In the genomic region with DNA sequence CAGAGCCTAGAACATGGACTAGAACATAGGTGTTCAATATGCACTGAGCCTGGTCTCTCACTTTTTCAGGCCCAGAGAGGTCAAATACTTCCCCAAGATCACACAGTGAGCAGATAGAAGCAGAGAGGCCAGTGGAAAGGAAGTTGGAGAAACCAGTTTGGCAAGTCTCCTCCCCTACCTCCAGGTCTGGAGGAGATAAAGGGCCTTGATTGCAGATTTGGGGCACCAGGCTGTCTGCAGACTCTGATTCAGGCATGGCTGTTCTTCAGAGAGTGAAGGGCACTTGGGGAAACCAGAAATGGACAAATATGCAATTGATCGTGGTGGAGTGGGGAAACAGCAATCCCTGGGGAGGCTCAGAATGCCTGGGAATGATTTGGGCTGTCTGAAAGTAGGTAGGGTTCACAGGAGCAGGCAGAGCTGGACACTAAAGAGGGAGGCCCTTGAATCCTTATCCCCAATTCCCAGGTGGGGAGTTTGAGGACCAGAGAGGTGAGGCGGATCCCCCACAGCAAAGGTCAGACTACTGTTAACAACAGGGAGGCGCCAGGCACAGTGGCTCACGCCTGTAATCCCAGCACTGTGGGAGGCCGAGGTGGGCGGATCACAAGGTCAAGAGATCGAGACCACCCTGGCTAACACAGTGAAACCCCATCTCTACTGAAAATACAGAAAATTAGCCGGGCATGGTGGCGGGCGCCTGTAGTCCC, we compare ENCODE assay signal across 9 cellular contexts. TPM values are rescaled to one million over a fixed set of nuclear protein-coding genes. Genes with fewer than 3 reads are reported as not detected.
DNase-seq lines count a peak whose midpoint lies in the region; ATAC-seq and TF ChIP-seq lines count a peak whose summit lies in the region.
"Had no signal": no experiment of that assay in that cellular context is flagged by ENCODE, and none has a peak within 500 bp of the region (broad histone marks: within the 10 kb centered on the region; RNA-seq: fewer than 3 reads in every experiment).

No MANE protein-coding gene starts in this region.

- no peaks in the 10 kb centered on the region for H3K9me3 ChIP-seq in CD4-positive, CD25-positive, alpha-beta regulatory T cell (ENCODE audit: control insufficient read depth in 2 of 2, low read length in 2 of 2)
- no peaks in the 10 kb centered on the region for H3K9me3 ChIP-seq in MG63

- no peak for DNase-seq in CD4-positive, CD25-positive, alpha-beta regulatory T cell
- no peak for DNase-seq in MG63
- no peak for DNase-seq in choroid plexus epithelial cell (ENCODE audit: low read depth)
- DNase-seq in natural killer cell treated with Interleukin-12 subunit alpha and Interleukin-12 subunit beta and Interleukin-15 and Interleukin-18, amount 100 ng/mL, for 72 hours (ENCODE audit: low spot score): no peak
- DNase-seq in GM13976 (ENCODE audit: low spot score): no peak
- DNase-seq in SKM-1 (lab: John Stamatoyannopoulos, UW; ENCODE audit: unreplicated experiment): no peak
- no peak for DNase-seq in NCI-H446 treated with DMSO at 0.1 percent for 48 hours (lab: John Stamatoyannopoulos, UW)
- DNase-seq: WERI-Rb-1 had no signal

- H3K36me3 ChIP-seq in CD4-positive, CD25-positive, alpha-beta regulatory T cell (ENCODE audit: control insufficient read depth, insufficient read depth, low read length): peaks cover 7% of the 10 kb centered on the region
- H3K36me3 ChIP-seq in MG63: peaks cover 68% of the 10 kb centered on the region

- peaks cover 8% of the 10 kb centered on the region for H3K36me3 Mint-ChIP-seq in CD4-positive, CD25-positive, alpha-beta regulatory T cell
- H3K36me3 Mint-ChIP-seq in natural killer cell treated with Interleukin-12 subunit alpha and Interleukin-12 subunit beta and Interleukin-15 and Interleukin-18, amount 100 ng/mL, for 72 hours: no peaks in the 10 kb centered on the region

- no peak for ATAC-seq in CD4-positive, CD25-positive, alpha-beta regulatory T cell (ENCODE audit: low read depth in 2 of 2)
- no peak for ATAC-seq in natural killer cell treated with Interleukin-12 subunit alpha and Interleukin-12 subunit beta and Interleukin-15 and Interleukin-18, amount 100 ng/mL, for 72 hours
- ATAC-seq in GM21390 (IDR thresholded peaks at IDR 0.05; ENCODE audit: unreplicated experiment): no peak

- no peak for TF ChIP-seq CTCF in choroid plexus epithelial cell (conservative IDR thresholded peaks at IDR 0.05; ENCODE audit: low read depth, low read length)
- no peak for TF ChIP-seq CTCF in GM13976 (IDR thresholded peaks at IDR 0.05; ENCODE audit: borderline replicate concordance, control extremely low read depth, extremely low read depth, insufficient read depth, missing control alignments)

- H3K27ac ChIP-seq in CD4-positive, CD25-positive, alpha-beta regulatory T cell (ENCODE audit: insufficient read depth, low read length, poor library complexity, severe bottlenecking): peak overlapping the region; percentile 18
- H3K27ac ChIP-seq: WERI-Rb-1 had no signal

- peaks cover 11 to 72% (median 58%) of the 10 kb centered on the region in 4 donors for H3K4me1 Mint-ChIP-seq in CD4-positive, CD25-positive, alpha-beta regulatory T cell
- peaks cover 60 to 69% of the 10 kb centered on the region in 2 donors for H3K4me1 Mint-ChIP-seq in natural killer cell treated with Interleukin-12 subunit alpha and Interleukin-12 subunit beta and Interleukin-15 and Interleukin-18, amount 100 ng/mL, for 72 hours (ENCODE audit: low read depth in 2 of 2)

- peak overlapping the region; percentile 89 to 96 (median 92) for H3K4me3 Mint-ChIP-seq in CD4-positive, CD25-positive, alpha-beta regulatory T cell
- peak overlapping the region; percentile 91 for H3K4me3 Mint-ChIP-seq in natural killer cell treated with Interleukin-12 subunit alpha and Interleukin-12 subunit beta and Interleukin-15 and Interleukin-18, amount 100 ng/mL, for 72 hours

- no peaks in the 10 kb centered on the region for H3K9me3 Mint-ChIP-seq in CD4-positive, CD25-positive, alpha-beta regulatory T cell
- H3K9me3 Mint-ChIP-seq in natural killer cell treated with Interleukin-12 subunit alpha and Interleukin-12 subunit beta and Interleukin-15 and Interleukin-18, amount 100 ng/mL, for 72 hours: no peaks in the 10 kb centered on the region

- no peaks in the 10 kb centered on the region for H3K27me3 ChIP-seq in CD4-positive, CD25-positive, alpha-beta regulatory T cell (ENCODE audit: control insufficient read depth, insufficient read depth, low read length)
- no peaks in the 10 kb centered on the region for H3K27me3 ChIP-seq in MG63

- H3K27me3 Mint-ChIP-seq in CD4-positive, CD25-positive, alpha-beta regulatory T cell: no peaks in the 10 kb centered on the region
- no peaks in the 10 kb centered on the region for H3K27me3 Mint-ChIP-seq in natural killer cell treated with Interleukin-12 subunit alpha and Interleukin-12 subunit beta and Interleukin-15 and Interleukin-18, amount 100 ng/mL, for 72 hours

- peaks cover 73% of the 10 kb centered on the region for H3K4me1 ChIP-seq in CD4-positive, CD25-positive, alpha-beta regulatory T cell (ENCODE audit: control insufficient read depth, insufficient read depth, low read length, poor library complexity, severe bottlenecking)

- H3K27ac Mint-ChIP-seq in CD4-positive, CD25-positive, alpha-beta regulatory T cell: peak overlapping the region; percentile 89 to 97 (median 89)
- H3K27ac Mint-ChIP-seq in natural killer cell treated with Interleukin-12 subunit alpha and Interleukin-12 subunit beta and Interleukin-15 and Interleukin-18, amount 100 ng/mL, for 72 hours: peak overlapping the region; percentile 76 to 92

- no peak overlapping the region for H3K4me3 ChIP-seq in CD4-positive, CD25-positive, alpha-beta regulatory T cell (ENCODE audit: low read depth, low read length)
- H3K4me3 ChIP-seq in MG63 (peak overlapping the region; percentile 100; the same call in 1 of the 2 replicates), choroid plexus epithelial cell (ENCODE audit: low read depth, low read length) (peak overlapping the region; percentile 24)

- in situ Hi-C loops in GM13976 (cut with MboI; ENCODE audit: low sequenced_read_pairs, unreplicated experiment): no loop called here

RNA-seq across cellular contexts. Expression of a gene that starts 2.3 kb away (rescaled TPM):
- total RNA-seq in CD4-positive, CD25-positive, alpha-beta regulatory T cell: 26.4 TPM
- 10 to 100 TPM; 16.8 to 18.3 (median 17.8) TPM for polyA plus RNA-seq in CD4-positive, CD25-positive, alpha-beta regulatory T cell
- 18.2 and 31.6 TPM in 2 replicates for total RNA-seq in MG63 (2014; rRNA removed; shearing (Covaris generic); ENCODE audit: low replicate concordance)
- total RNA-seq in natural killer cell treated with Interleukin-12 subunit alpha and Interleukin-12 subunit beta and Interleukin-15 and Interleukin-18, amount 100 ng/mL, for 72 hours: 10 to 100 TPM; 31.2 to 33.8 TPM

RNA-seq across cellular contexts. Expression of a gene that starts 38.2 kb away (rescaled TPM):
- 124 TPM for total RNA-seq in CD4-positive, CD25-positive, alpha-beta regulatory T cell
- 100 to 1,000 TPM; 115 to 130 (median 127) TPM for polyA plus RNA-seq in CD4-positive, CD25-positive, alpha-beta regulatory T cell
- total RNA-seq in MG63 (2014; rRNA removed; shearing (Covaris generic); ENCODE audit: low replicate concordance): 23.3 and 29.6 TPM in 2 replicates
- 100 to 1,000 TPM; 198 to 240 TPM for total RNA-seq in natural killer cell treated with Interleukin-12 subunit alpha and Interleukin-12 subunit beta and Interleukin-15 and Interleukin-18, amount 100 ng/mL, for 72 hours

RNA-seq across cellular contexts. Expression of a gene that starts 39.4 kb away (rescaled TPM):
- total RNA-seq in CD4-positive, CD25-positive, alpha-beta regulatory T cell: 17.3 TPM
- 10 to 100 TPM; 12.3 to 12.9 (median 12.6) TPM for polyA plus RNA-seq in CD4-positive, CD25-positive, alpha-beta regulatory T cell
- total RNA-seq in MG63 (2014; rRNA removed; shearing (Covaris generic); ENCODE audit: low replicate concordance): 22.5 and 46.5 TPM in 2 replicates
- total RNA-seq in natural killer cell treated with Interleukin-12 subunit alpha and Interleukin-12 subunit beta and Interleukin-15 and Interleukin-18, amount 100 ng/mL, for 72 hours: 100 to 1,000 TPM; 153 to 167 TPM
